In genomic region chr10:61898435-61898778, GRCh38 we compare ENCODE assay signal across 9 cellular contexts. TPM values are rescaled to one million over a fixed set of nuclear protein-coding genes. Genes with fewer than 3 reads are reported as not detected.
A peak's percentile ranks its signal among the peaks of the same experiment; 100 is the strongest.
DNase-seq lines count a peak whose midpoint lies in the region; ATAC-seq and TF ChIP-seq lines count a peak whose summit lies in the region.
"Had no signal": no experiment of that assay in that cellular context is flagged by ENCODE, and none has a peak within 500 bp of the region (broad histone marks: within the 10 kb centered on the region; RNA-seq: fewer than 3 reads in every experiment).

No MANE protein-coding gene starts in this region.

- peak overlapping the region; percentile 15 for H3K4me3 ChIP-seq in CD4-positive, CD25-positive, alpha-beta regulatory T cell (ENCODE audit: low read depth, low read length)
- H3K4me3 ChIP-seq in IMR-90 (ENCODE audit: insufficient read depth, low read depth, low read length): no peak overlapping the region

- peaks cover 13 to 34% (median 26%) of the 10 kb centered on the region in 4 donors for H3K4me1 Mint-ChIP-seq in CD4-positive, CD25-positive, alpha-beta regulatory T cell

- intact Hi-C loops in IMR-90 (cut with micrococcal nuclease): no loop called here

- no peak overlapping the region for H3K4me2 ChIP-seq in IMR-90 (ENCODE audit: low read depth, low read length)

- peak overlapping the region; percentile 61; the same call in 1 of the 3 replicates for H2BK15ac ChIP-seq in IMR-90 (ENCODE audit: low read depth, low read length)

- no peak for TF ChIP-seq RAD21 in IMR-90 (IDR thresholded peaks at IDR 0.05; ENCODE audit: low read length)

- H2BK120ac ChIP-seq in IMR-90 (ENCODE audit: low read depth, low read length): peak overlapping the region; percentile 73

- H3K4me1 ChIP-seq in CD4-positive, CD25-positive, alpha-beta regulatory T cell (ENCODE audit: control insufficient read depth, insufficient read depth, low read length, poor library complexity, severe bottlenecking): peaks cover 39% of the 10 kb centered on the region
- H3K4me1 ChIP-seq in IMR-90 (ENCODE audit: control insufficient read depth, insufficient read depth, low read length): peaks cover 12% of the 10 kb centered on the region

- H2BK5ac ChIP-seq in IMR-90 (ENCODE audit: low read depth, low read length, poor library complexity, severe bottlenecking): no peak overlapping the region

- POLR2A ChIA-PET in IMR-90 (lab: Charles Lee; ENCODE audit: unreplicated experiment): interaction anchor here (0.6 kb wide), 1 partner anchor 60 kb away, joined by 3 read pairs; no protein-coding TSS in a partner anchor

- peak overlapping the region; percentile 49; the same call in 1 of the 2 replicates for H4K5ac ChIP-seq in IMR-90 (ENCODE audit: low read depth, low read length)

- no peak overlapping the region; the same call in 1 of the 2 replicates for H3K9ac ChIP-seq in IMR-90 (ENCODE audit: low read depth, low read length)

- H2BK20ac ChIP-seq in IMR-90 (ENCODE audit: low read depth, low read length): peak overlapping the region; percentile 84

- H2AK5ac ChIP-seq in IMR-90 (ENCODE audit: low read depth, low read length): peak overlapping the region; percentile 49; the same call in 1 of the 2 replicates

- H3K27me3 ChIP-seq in CD4-positive, CD25-positive, alpha-beta regulatory T cell (ENCODE audit: control insufficient read depth, insufficient read depth, low read length): no peaks in the 10 kb centered on the region
- H3K27me3 ChIP-seq in IMR-90 (ENCODE audit: control insufficient read depth, insufficient read depth, low read length): no peaks in the 10 kb centered on the region

- H3K4me3 Mint-ChIP-seq in CD4-positive, CD25-positive, alpha-beta regulatory T cell: peak overlapping the region in 3 of 4 donors; percentile 40 to 76 (median 56)

- peak overlapping the region; percentile 56 for H3K4ac ChIP-seq in IMR-90 (ENCODE audit: low read depth, low read length)

- peaks cover 2 to 14% of the 10 kb centered on the region in 2 experiments; a peak in 3 of 4 replicates for H3K79me1 ChIP-seq in IMR-90 (ENCODE audit: low read depth in 1 of 2, low read length in 2 of 2)

- H3K9me3 ChIP-seq in CD4-positive, CD25-positive, alpha-beta regulatory T cell (ENCODE audit: control insufficient read depth in 2 of 2, low read length in 2 of 2): no peaks in the 10 kb centered on the region
- no peaks in the 10 kb centered on the region for H3K9me3 ChIP-seq in IMR-90 (ENCODE audit: control insufficient read depth, insufficient read depth, low read length)

- no peaks in the 10 kb centered on the region for H3K9me3 Mint-ChIP-seq in CD4-positive, CD25-positive, alpha-beta regulatory T cell

- H3K27me3 Mint-ChIP-seq in CD4-positive, CD25-positive, alpha-beta regulatory T cell: peaks cover 6% of the 10 kb centered on the region

- no peak for TF ChIP-seq POLR2A in IMR-90 (IDR thresholded peaks at IDR 0.05; ENCODE audit: low read depth, low read length)

- no peaks in the 10 kb centered on the region for H3K36me3 Mint-ChIP-seq in CD4-positive, CD25-positive, alpha-beta regulatory T cell

- no peak overlapping the region for H2AK9ac ChIP-seq in IMR-90 (replicated peaks; ENCODE audit: low read depth, low read length, poor library complexity)

- no peaks in the 10 kb centered on the region for H4K20me1 ChIP-seq in IMR-90 (ENCODE audit: insufficient read depth, low read length)

- WGBS in IMR-90 (ENCODE audit: extremely low coverage in 2 of 2, insufficient read length in 1 of 2), 2 experiments: no CpG with 5 or more reads among the region's 2 CpGs

- no TSS peak for BruUV-seq in IMR-90 (replicated peaks; lab: Mats Ljungman, UMichigan)

- no peaks in the 10 kb centered on the region for H3K36me3 ChIP-seq in CD4-positive, CD25-positive, alpha-beta regulatory T cell (ENCODE audit: control insufficient read depth, insufficient read depth, low read length)
- H3K36me3 ChIP-seq in IMR-90 (ENCODE audit: control insufficient read depth, insufficient read depth, low read length): no peaks in the 10 kb centered on the region; the same call in 1 of the 2 replicates

- TF ChIP-seq CTCF in IMR-90 (conservative IDR thresholded peaks at IDR 0.05; ENCODE audit: low read depth, low read length): no peak

- H3K27ac Mint-ChIP-seq in CD4-positive, CD25-positive, alpha-beta regulatory T cell: peak overlapping the region in 2 of 3 donors; percentile 27 to 93

- 0 out of 2 replicates have a peak overlapping the region, but pooled peaks have one; percentile 41 for H3K14ac ChIP-seq in IMR-90 (replicated peaks; ENCODE audit: low read depth, low read length)

- dilution Hi-C loops in IMR-90 (cut with HindIII; ENCODE audit: low sequenced_read_pairs, unreplicated experiment): no loop called here

- no peak overlapping the region for H2AFZ ChIP-seq in IMR-90 (replicated peaks; ENCODE audit: low read length, poor library complexity)

- CTCF ChIA-PET in IMR-90 (lab: Yijun Ruan, JAX): interaction anchor here (1.3 to 1.4 kb wide), 2 partner anchors 140 to 147 kb away, joined by 4 to 5 read pairs; no protein-coding TSS in a partner anchor

- peak overlapping the region; percentile 25; the same call in 1 of the 2 replicates for H3K56ac ChIP-seq in IMR-90 (ENCODE audit: extremely low read depth, insufficient read depth, low read length)

- peaks cover 4% of the 10 kb centered on the region; the same call in 1 of the 2 replicates for H3K9me1 ChIP-seq in IMR-90 (ENCODE audit: insufficient read depth, low read length)

- H3K27ac ChIP-seq in CD4-positive, CD25-positive, alpha-beta regulatory T cell (ENCODE audit: insufficient read depth, low read length, poor library complexity, severe bottlenecking): peak overlapping the region; percentile 95
- peak overlapping the region; percentile 13; the same call in 1 of the 2 replicates for H3K27ac ChIP-seq in IMR-90 (ENCODE audit: insufficient read depth, low read length)

- DNase-seq in CD4-positive, CD25-positive, alpha-beta regulatory T cell: no peak
- DNase-seq in IMR-90: no peak
- DNase-seq in OCI-M1 (lab: John Stamatoyannopoulos, UW): peak; percentile 62
- DNase-seq in left kidney (ENCODE audit: low read depth, low spot score): peak; percentile 27
- DNase-seq in NCI-H128 (lab: John Stamatoyannopoulos, UW; ENCODE audit: unreplicated experiment): no peak
- DNase-seq: effector CD8-positive, alpha-beta T cell had no signal

- peak overlapping the region; percentile 57; the same call in 1 of the 2 replicates for H4K91ac ChIP-seq in IMR-90 (ENCODE audit: insufficient read depth, low read depth, low read length)

- H3K18ac ChIP-seq in IMR-90 (ENCODE audit: low read depth, low read length): peak overlapping the region; percentile 57; the same call in 1 of the 2 replicates

- in situ Hi-C loops in IMR-90 (cut with MboI; ENCODE audit: low sequenced_read_pairs): no loop called here

- peak overlapping the region; percentile 43 to 58; a peak in 3 of 4 replicates for H4K8ac ChIP-seq in IMR-90 (ENCODE audit: low read depth in 2 of 2, low read length in 2 of 2)

- ATAC-seq in CD4-positive, CD25-positive, alpha-beta regulatory T cell (ENCODE audit: low read depth in 2 of 2): no peak
- ATAC-seq in IMR-90 (ENCODE audit: low read depth) (no peak), GM19035 (IDR thresholded peaks at IDR 0.05; ENCODE audit: unreplicated experiment) (no peak), HG02870 (IDR thresholded peaks at IDR 0.05; ENCODE audit: unreplicated experiment) (no peak), GM21529 (IDR thresholded peaks at IDR 0.05; ENCODE audit: unreplicated experiment) (no peak)

- peak overlapping the region; percentile 28; the same call in 1 of the 2 replicates for H3K23ac ChIP-seq in IMR-90 (ENCODE audit: low read depth, low read length)

TF ChIP-seq in IMR-90, 13 proteins besides CTCF, POLR2A, EP300 and RAD21:
- TF ChIP-seq FOS (IDR thresholded peaks at IDR 0.05; ENCODE audit: low read depth, low read length) (no peak), RFX5 (IDR thresholded peaks at IDR 0.05; ENCODE audit: low read depth, low read length) (no peak), MAZ (IDR thresholded peaks at IDR 0.05; ENCODE audit: borderline replicate concordance, low read depth, low read length) (no peak), MAFK (IDR thresholded peaks at IDR 0.05; ENCODE audit: low read depth, low read length) (no peak), CEBPB (IDR thresholded peaks at IDR 0.05; ENCODE audit: low read depth, low read length) (no peak), RCOR1 (IDR thresholded peaks at IDR 0.05; ENCODE audit: insufficient replicate concordance, low read length) (no peak), ELK1 (IDR thresholded peaks at IDR 0.05; ENCODE audit: borderline replicate concordance, low read depth, low read length) (no peak), BHLHE40 (IDR thresholded peaks at IDR 0.05; ENCODE audit: low read depth, low read length) (no peak), MXI1 (IDR thresholded peaks at IDR 0.05; ENCODE audit: borderline replicate concordance, low read depth, low read length) (no peak), USF2 (IDR thresholded peaks at IDR 0.05; ENCODE audit: low read depth, low read length) (no peak), CHD1 (IDR thresholded peaks at IDR 0.05; ENCODE audit: low read depth, low read length) (no peak), NFE2L2 (IDR thresholded peaks at IDR 0.05; ENCODE audit: low read depth, low read length) (no peak), SMC3 (IDR thresholded peaks at IDR 0.05; ENCODE audit: low read depth, low read length) (no peak)
TF ChIP-seq in IMR-90: peak in this region for 0.

RNA-seq across cellular contexts. Expression of gene ARID5B, which starts 3.1 kb away (rescaled TPM):
- 169 TPM for total RNA-seq in CD4-positive, CD25-positive, alpha-beta regulatory T cell
- polyA plus RNA-seq in CD4-positive, CD25-positive, alpha-beta regulatory T cell: 10 to 100 TPM; 58.1 to 67.2 (median 62.5) TPM
- 125 and 140 TPM in 2 replicates for total RNA-seq in IMR-90 (2012; rRNA removed)
- polyA plus RNA-seq in IMR-90 (2012; rRNA removed): 41.0 and 43.7 TPM in 2 replicates
- 13.5 and 19.6 TPM in 2 replicates for polyA plus RNA-seq in IMR-90 (2012; cell fraction: cytosol; rRNA removed)
- polyA plus RNA-seq in IMR-90 (2012; cell fraction: nucleus; rRNA removed; ENCODE audit: low replicate concordance): 21.1 and 46.7 TPM in 2 replicates

Comparison
In these comparisons a context has a peak if more than half of its experiments do, and no peak if none do; other contexts are left out.
1. DNase-seq: peak in OCI-M1 (single experiment) and left kidney (single experiment); none in CD4-positive, CD25-positive, alpha-beta regulatory T cell (0 of 3), IMR-90 (single experiment) and NCI-H128 (single experiment).